In genomic region chr6:158161566-158162254, GRCh38 we compare ENCODE assay signal across 1 cellular context.
TF ChIP-seq lines count a peak whose summit lies in the region.

No MANE protein-coding gene starts in this region.

TF ChIP-seq in H1, 55 proteins besides CTCF, POLR2A, EP300 and RAD21:
- TF ChIP-seq HDAC6 (IDR thresholded peaks at IDR 0.05; ENCODE audit: low read depth, low read length) (no peak), TCF12 (IDR thresholded peaks at IDR 0.05; ENCODE audit: low read depth, low read length) (0 out of 2 replicates have a peak, but pooled peaks have one; percentile 59), ATF3 (IDR thresholded peaks at IDR 0.05; ENCODE audit: insufficient read depth, low read depth, low read length) (no peak), GTF2F1 (IDR thresholded peaks at IDR 0.05; ENCODE audit: borderline replicate concordance, low read depth, low read length) (no peak), ASH2L (IDR thresholded peaks at IDR 0.05; ENCODE audit: low read length) (peak; percentile 50), SP1 (IDR thresholded peaks at IDR 0.05; ENCODE audit: low read depth, low read length) (peak; percentile 57), JUND (IDR thresholded peaks at IDR 0.05; ENCODE audit: low read length) (no peak), PHF8 (conservative IDR thresholded peaks at IDR 0.05; ENCODE audit: low read depth, low read length) (no peak), CHD2 (IDR thresholded peaks at IDR 0.05; ENCODE audit: low read length) (no peak), SP2 (IDR thresholded peaks at IDR 0.05; ENCODE audit: low read length) (no peak), BCL11A (IDR thresholded peaks at IDR 0.05; ENCODE audit: low read depth in 2 of 2, low read length in 2 of 2) (no peak), CTBP2 (IDR thresholded peaks at IDR 0.05; ENCODE audit: borderline replicate concordance, insufficient read depth, insufficient read length, low read length) (no peak), EGR1 (IDR thresholded peaks at IDR 0.05; ENCODE audit: borderline replicate concordance, low read depth, low read length) (no peak)
